In the genomic region with DNA sequence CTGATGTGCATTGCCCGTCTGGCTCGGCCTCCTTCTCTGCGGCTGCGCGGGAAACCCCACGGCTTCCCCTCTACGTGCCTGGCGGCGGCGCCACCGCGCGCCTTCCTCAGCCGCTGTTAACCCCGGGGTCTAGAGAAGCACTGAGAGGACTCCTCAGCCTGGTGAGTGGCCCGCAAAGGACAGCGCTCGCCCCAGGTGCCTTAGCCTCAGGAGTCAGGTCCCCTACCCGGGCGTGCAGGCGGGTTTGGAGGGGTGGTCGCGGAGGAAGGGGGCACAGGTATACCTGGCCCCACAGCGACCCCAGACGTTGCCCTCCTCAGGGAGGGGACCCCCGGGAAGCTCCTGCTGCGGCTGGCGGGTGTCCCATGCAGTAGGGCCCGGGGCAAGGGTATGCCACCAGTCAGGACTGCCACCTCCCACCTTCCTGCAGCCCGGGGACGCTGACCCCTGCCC, we compare ENCODE assay signal across 29 cellular contexts.
"Had no signal": no experiment of that assay in that cellular context is flagged by ENCODE, and none has a peak within 500 bp of the region (broad histone marks: within the 10 kb centered on the region; RNA-seq: fewer than 3 reads in every experiment).

No MANE protein-coding gene starts in this region.

- H3K4me3 ChIP-seq: ascending aorta, body of pancreas, MG63, SJCRH30 had no signal

- H3K9me3 ChIP-seq: body of pancreas, MG63, SJCRH30, SK-N-SH had no signal

- H3K36me3 ChIP-seq: ascending aorta, MG63, SJCRH30 had no signal

- H3K4me3 Mint-ChIP-seq: activated CD8-positive, alpha-beta T cell treated with anti-CD3 and anti-CD28 coated beads, Interleukin-2, amount 10 ng/mL, durations not matched to agents 7 days and 5 days; activated naive CD4-positive, alpha-beta T cell treated with anti-CD3 and anti-CD28 coated beads, Interleukin-2, amount 50 U/mL, for 24 hours; T-helper 1 cell treated with Interleukin-12 subunit alpha and Interleukin-12 subunit beta and Interleukin-4 antibody, amounts not matched to agents 30 μg/mL and 1 μg/mL, for 36 hours had no signal

- H3K4me1 ChIP-seq: ascending aorta, body of pancreas, SJCRH30 had no signal

- DNase-seq: activated CD4-positive, alpha-beta T cell treated with anti-CD3 and anti-CD28 coated beads for 48 hours; activated CD4-positive, alpha-beta T cell treated with anti-CD3 and anti-CD28 coated beads, Interleukin-2, amount 50 U/mL, for 4 hours; activated CD4-positive, CD25-positive, alpha-beta regulatory T cell treated with anti-CD3 and anti-CD28 coated beads, Interleukin-2, amount 50 U/mL, for 72 hours; activated CD8-positive, alpha-beta memory T cell treated with anti-CD3 and anti-CD28 coated beads, Interleukin-2, amount 50 U/mL, for 48 hours; activated CD8-positive, alpha-beta T cell treated with anti-CD3 and anti-CD28 coated beads, Interleukin-2, amount 10 ng/mL, durations not matched to agents 7 days and 5 days; activated naive CD4-positive, alpha-beta T cell; activated T-cell treated with anti-CD3 and anti-CD28 coated beads, Interleukin-2, amount 50 U/mL, for 1 hour; body of pancreas; central memory CD4-positive, alpha-beta T cell; MG63; NCI-H1105 treated with DMSO at 0.1 percent for 48 hours; NCI-H1436 treated with DMSO at 0.1 percent for 48 hours; NCI-H187; NCI-H2081 treated with DMSO at 0.1 percent for 48 hours; NCI-H2171; NCI-H345; NCI-H510A; NCI-H526 treated with DMSO at 0.1 percent for 48 hours; NCI-H82; OCI-M1; Right ventricle myocardium superior; RPMI8226; SJCRH30; SK-N-SH had no signal

- H3K4me2 ChIP-seq: SK-N-SH had no signal

- H3K9ac ChIP-seq: SK-N-SH had no signal

- H3K27ac ChIP-seq: ascending aorta, body of pancreas, SJCRH30 had no signal

- H3K4me1 Mint-ChIP-seq: activated naive CD4-positive, alpha-beta T cell treated with anti-CD3 and anti-CD28 coated beads, Interleukin-2, amount 50 U/mL, for 24 hours had no signal

- H3K27ac Mint-ChIP-seq: activated CD8-positive, alpha-beta T cell treated with anti-CD3 and anti-CD28 coated beads, Interleukin-2, amount 10 ng/mL, durations not matched to agents 7 days and 5 days; activated naive CD4-positive, alpha-beta T cell treated with anti-CD3 and anti-CD28 coated beads, Interleukin-2, amount 50 U/mL, for 24 hours; T-helper 1 cell treated with Interleukin-12 subunit alpha and Interleukin-12 subunit beta and Interleukin-4 antibody, amounts not matched to agents 30 μg/mL and 1 μg/mL, for 36 hours had no signal

- ATAC-seq: activated CD8-positive, alpha-beta T cell treated with anti-CD3 and anti-CD28 coated beads, Interleukin-2, amount 10 ng/mL, durations not matched to agents 7 days and 5 days; body of pancreas; Panc1 had no signal

- H3K36me3 Mint-ChIP-seq: activated naive CD4-positive, alpha-beta T cell treated with anti-CD3 and anti-CD28 coated beads, Interleukin-2, amount 50 U/mL, for 24 hours had no signal

- FAIRE-seq: bronchial epithelial cell had no signal

- H3K9me3 Mint-ChIP-seq: activated naive CD4-positive, alpha-beta T cell treated with anti-CD3 and anti-CD28 coated beads, Interleukin-2, amount 50 U/mL, for 24 hours; T-helper 1 cell treated with Interleukin-12 subunit alpha and Interleukin-12 subunit beta and Interleukin-4 antibody, amounts not matched to agents 30 μg/mL and 1 μg/mL, for 36 hours had no signal

- H3K27me3 ChIP-seq: ascending aorta, body of pancreas, MG63, SJCRH30 had no signal
